In the genomic region with DNA sequence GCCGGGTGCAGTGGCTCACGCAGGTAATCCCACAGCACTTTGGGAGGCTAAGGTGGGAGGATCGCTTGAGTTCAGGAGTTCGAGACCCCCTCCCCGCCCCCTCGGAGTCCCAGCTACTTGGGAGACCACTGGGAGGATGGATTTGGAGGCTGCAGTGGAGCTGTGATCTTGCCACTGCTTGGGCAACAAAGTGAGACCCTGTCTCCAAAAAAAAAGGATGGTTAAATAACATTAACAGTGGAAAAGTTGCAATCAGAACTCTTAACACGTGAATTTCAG, we compare ENCODE assay signal across 8 cellular contexts. TPM values are rescaled to one million over a fixed set of nuclear protein-coding genes. Genes with fewer than 3 reads are reported as not detected.
DNase-seq lines count a peak whose midpoint lies in the region; ATAC-seq and TF ChIP-seq lines count a peak whose summit lies in the region.

No MANE protein-coding gene starts in this region.

- H3K4me3 ChIP-seq in GM12865 (ENCODE audit: low read depth, low read length) (peak overlapping the region; percentile 72), foreskin fibroblast (ENCODE audit: low read depth in 1 of 2, low read length in 2 of 2) (peak overlapping the region; percentile 75 to 90), skeletal muscle tissue (ENCODE audit: low read length in 3 of 3) (peak overlapping the region; percentile 82 to 99 (median 98))

- peaks cover 3 to 15% (median 15%) of the 10 kb centered on the region in 3 donors for H3K36me3 ChIP-seq in skeletal muscle tissue (ENCODE audit: control insufficient read depth in 3 of 3, insufficient read depth in 3 of 3, low read length in 3 of 3)

- no peak for ATAC-seq in GM21367 (IDR thresholded peaks at IDR 0.05; ENCODE audit: unreplicated experiment)
- ATAC-seq in HG03565 (IDR thresholded peaks at IDR 0.05; ENCODE audit: unreplicated experiment) = no peak

- H3K27ac ChIP-seq in VCaP (peak overlapping the region; percentile 98), skeletal muscle tissue (ENCODE audit: low read depth, low read length) (peak overlapping the region; percentile 98)

- H3K9ac ChIP-seq in skeletal muscle tissue (ENCODE audit: low read depth in 1 of 3, low read length in 3 of 3) = peak overlapping the region; percentile 95 to 99 (median 99)

- H3K27me3 ChIP-seq in skeletal muscle tissue (ENCODE audit: control insufficient read depth in 3 of 3, insufficient read depth in 3 of 3, low read length in 3 of 3) = no peaks in the 10 kb centered on the region

- H3K9me3 ChIP-seq in skeletal muscle tissue (ENCODE audit: control insufficient read depth in 3 of 3, low read length in 3 of 3) = no peaks in the 10 kb centered on the region

- peaks cover 23 to 41% (median 39%) of the 10 kb centered on the region in 3 donors for H3K4me1 ChIP-seq in skeletal muscle tissue (ENCODE audit: control insufficient read depth in 3 of 3, insufficient read depth in 3 of 3, low read length in 3 of 3)

- DNase-seq in GM12865 (ENCODE audit: low read depth) (no peak), foreskin fibroblast (no peak), NCI-H345 treated with DMSO at 0.1 percent for 48 hours (lab: John Stamatoyannopoulos, UW; ENCODE audit: unreplicated experiment) (no peak)
- DNase-seq in activated effector memory CD4-positive, alpha-beta T cell treated with anti-CD3 and anti-CD28 coated beads, Interleukin-2, amount 50 U/mL, for 16 hours = no peak

- TF ChIP-seq CTCF in GM12865 (IDR thresholded peaks at IDR 0.05; ENCODE audit: insufficient read depth, low read depth, low read length, missing control alignments) (no peak), VCaP (conservative IDR thresholded peaks at IDR 0.05) (no peak), foreskin fibroblast (IDR thresholded peaks at IDR 0.05; ENCODE audit: low read depth, low read length) (no peak)

RNA-seq across cellular contexts. Expression of a gene that starts 1.4 kb away (rescaled TPM):
- total RNA-seq in skeletal muscle tissue = 70.5 TPM

RNA-seq across cellular contexts. Expression of a gene that starts 1.6 kb away (rescaled TPM):
- total RNA-seq in skeletal muscle tissue = 11.5 TPM
